In the genomic region with DNA sequence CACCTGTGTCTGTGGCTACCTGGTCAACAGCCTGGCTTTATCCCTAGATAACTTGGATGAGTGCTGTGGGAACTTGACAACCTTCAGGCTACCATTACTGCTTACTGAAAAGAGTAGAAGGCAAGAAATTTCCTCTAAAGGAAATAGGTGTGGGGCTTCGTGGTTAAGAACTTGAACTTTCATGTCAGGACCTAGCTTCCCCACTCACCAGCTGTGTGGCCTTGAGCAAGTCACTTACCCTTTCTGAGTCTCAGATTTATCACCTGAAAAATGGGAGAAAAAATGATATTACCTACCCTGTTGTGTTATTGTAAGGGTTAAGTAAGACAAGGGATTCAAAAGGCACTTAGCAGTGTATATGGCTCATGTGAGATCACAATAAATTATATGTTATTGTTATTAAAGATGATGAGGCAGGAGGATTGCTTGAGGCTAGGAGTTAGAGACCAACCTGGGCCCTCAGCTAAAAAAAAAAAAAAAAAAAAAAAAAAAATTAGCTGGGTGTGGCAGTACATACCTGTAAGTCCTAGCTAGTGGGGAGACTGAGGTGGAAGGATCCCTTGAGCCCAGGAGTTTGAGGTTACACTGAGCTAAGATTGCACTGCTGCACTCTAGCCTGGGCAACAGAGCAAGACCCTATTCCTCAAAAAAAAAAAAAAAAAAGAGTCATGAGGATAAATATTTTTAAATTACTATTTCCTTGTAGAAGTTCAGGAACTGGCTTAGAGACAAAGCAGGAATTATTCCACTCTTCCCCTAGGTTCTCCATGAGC, we compare ENCODE assay signal across 27 cellular contexts.
DNase-seq lines count a peak whose midpoint lies in the region; ATAC-seq, FAIRE-seq and TF ChIP-seq lines count a peak whose summit lies in the region.
"Had no signal": no experiment of that assay in that cellular context is flagged by ENCODE, and none has a peak within 500 bp of the region (broad histone marks: within the 10 kb centered on the region; RNA-seq: fewer than 3 reads in every experiment).

No MANE protein-coding gene starts in this region.

- no peaks in the 10 kb centered on the region for H3K9me3 Mint-ChIP-seq in activated CD4-positive, alpha-beta T cell treated with anti-CD3 and anti-CD28 coated beads, Interleukin-2, amount 10 ng/mL, durations not matched to agents 24 days and 14 days
- peaks cover 1 to 16% (median 9%) of the 10 kb centered on the region in 11 donors for H3K9me3 Mint-ChIP-seq in naive thymus-derived CD4-positive, alpha-beta T cell

- H3K27me3 ChIP-seq in IMR-90 (ENCODE audit: control insufficient read depth, insufficient read depth, low read length) (no peaks in the 10 kb centered on the region), K562 (ENCODE audit: control insufficient read depth in 2 of 2, insufficient read depth in 2 of 2, low read length in 2 of 2) (0 out of 5 replicates have a peak, but pooled peaks cover 0 to 3% of the 10 kb centered on the region in 2 experiments), tibial artery (no peaks in the 10 kb centered on the region)
- no peaks in the 10 kb centered on the region for H3K27me3 ChIP-seq in naive thymus-derived CD4-positive, alpha-beta T cell (ENCODE audit: control insufficient read depth in 2 of 2, insufficient read depth in 2 of 2, low read length in 2 of 2)
- H3K27me3 ChIP-seq: cardiac muscle cell, pancreas had no signal

- H3K9me1 ChIP-seq in IMR-90 (ENCODE audit: insufficient read depth, low read length) (0 out of 2 replicates have a peak, but pooled peaks cover 3% of the 10 kb centered on the region), K562 (ENCODE audit: control insufficient read depth, insufficient read depth, low read length) (no peaks in the 10 kb centered on the region)

- peak overlapping the region; percentile 52; the same call in 1 of the 2 replicates for H3K4me2 ChIP-seq in IMR-90 (ENCODE audit: low read depth, low read length)
- no peak overlapping the region for H3K4me2 ChIP-seq in K562 (ENCODE audit: insufficient read depth, low read length)

- no peak overlapping the region for H4K8ac ChIP-seq in IMR-90 (ENCODE audit: low read depth in 2 of 2, low read length in 2 of 2)

- peak overlapping the region; percentile 20 for H3K4me3 Mint-ChIP-seq in activated CD4-positive, alpha-beta T cell treated with anti-CD3 and anti-CD28 coated beads, Interleukin-2, amount 10 ng/mL, durations not matched to agents 24 days and 14 days
- H3K4me3 Mint-ChIP-seq in naive thymus-derived CD4-positive, alpha-beta T cell: peak overlapping the region; percentile 32 to 69 (median 60)

- no peak overlapping the region for H2AK9ac ChIP-seq in IMR-90 (replicated peaks; ENCODE audit: low read depth, low read length, poor library complexity)

- in situ Hi-C loops in IMR-90 (cut with MboI; ENCODE audit: low sequenced_read_pairs): no loop called here
- in situ Hi-C loops in K562 (cut with MboI): no loop called here

- H3K9ac ChIP-seq in IMR-90 (ENCODE audit: low read depth, low read length): no peak overlapping the region
- H3K9ac ChIP-seq in K562 (ENCODE audit: insufficient read depth in 1 of 2, low read depth in 2 of 2, low read length in 2 of 2): no peak overlapping the region
- H3K9ac ChIP-seq: GM23248 had no signal

- no peak for FAIRE-seq in K562 (lab: Jason Lieb, UNC)
- FAIRE-seq: frontal cortex, G401.6, pancreas, TTC549, urothelium cell line had no signal

- no peak overlapping the region for H3K4ac ChIP-seq in IMR-90 (ENCODE audit: low read depth, low read length)

- peak overlapping the region; percentile 32; the same call in 1 of the 2 replicates for H2AK5ac ChIP-seq in IMR-90 (ENCODE audit: low read depth, low read length)

- dilution Hi-C loops in IMR-90 (cut with HindIII; ENCODE audit: low sequenced_read_pairs, unreplicated experiment): no loop called here

- no peak overlapping the region for H3K27ac Mint-ChIP-seq in activated CD4-positive, alpha-beta T cell treated with anti-CD3 and anti-CD28 coated beads, Interleukin-2, amount 10 ng/mL, durations not matched to agents 24 days and 14 days
- H3K27ac Mint-ChIP-seq in naive thymus-derived CD4-positive, alpha-beta T cell: peak overlapping the region in 2 of 9 donors; percentile 8 to 24

- TF ChIP-seq POLR2A in IMR-90 (IDR thresholded peaks at IDR 0.05; ENCODE audit: low read depth, low read length) (no peak), K562 (conservative IDR thresholded peaks at IDR 0.05) (no peak)

- H3K18ac ChIP-seq in IMR-90 (ENCODE audit: low read depth, low read length): 0 out of 2 replicates have a peak overlapping the region, but pooled peaks have one; percentile 20

- POLR2A ChIA-PET in IMR-90 (lab: Charles Lee; ENCODE audit: unreplicated experiment): no interaction called here
- POLR2A ChIA-PET in K562 (lab: Yijun Ruan, JAX): interaction anchor here (1.0 to 1.2 kb wide), 4 partner anchors 8 to 97 kb away, joined by 3 to 4 read pairs (median 3); partner anchors contain the start of gene SPRY4
- POLR2A ChIA-PET in naive thymus-derived CD4-positive, alpha-beta T cell (lab: Charles Lee): interaction anchor here (0.6 to 1.5 kb wide), 2 partner anchors 11 to 60 kb away, joined by 4 to 7 read pairs; no protein-coding TSS in a partner anchor

- no peak for TF ChIP-seq RAD21 in IMR-90 (IDR thresholded peaks at IDR 0.05; ENCODE audit: low read length)
- TF ChIP-seq RAD21 in K562 (CRISPR knock-in tag; conservative IDR thresholded peaks at IDR 0.05 in 1 of 2, IDR thresholded peaks at IDR 0.05 in 1 of 2): no peak

- WGBS in IMR-90 (ENCODE audit: extremely low coverage in 2 of 2, insufficient read length in 1 of 2), 2 experiments: no CpG with 5 or more reads among the region's 1 CpG
- WGBS in K562 (ENCODE audit: insufficient coverage, low coverage, missing lambda C conversion rate): 0% methylated on average over 1 of the region's 1 CpG

- no peak overlapping the region for H4K91ac ChIP-seq in IMR-90 (ENCODE audit: insufficient read depth, low read depth, low read length)

- no peak overlapping the region; the same call in 2 of the 3 replicates for H2BK15ac ChIP-seq in IMR-90 (ENCODE audit: low read depth, low read length)

- no peaks in the 10 kb centered on the region for H4K20me1 ChIP-seq in IMR-90 (ENCODE audit: insufficient read depth, low read length)
- no peaks in the 10 kb centered on the region for H4K20me1 ChIP-seq in K562 (replicated peaks; ENCODE audit: control insufficient read depth, insufficient read depth, low read length)

- peaks cover 3% of the 10 kb centered on the region for H3K27me3 Mint-ChIP-seq in activated CD4-positive, alpha-beta T cell treated with anti-CD3 and anti-CD28 coated beads, Interleukin-2, amount 10 ng/mL, durations not matched to agents 24 days and 14 days
- H3K27me3 Mint-ChIP-seq in naive thymus-derived CD4-positive, alpha-beta T cell: no peaks in the 10 kb centered on the region

- H3K9me3 ChIP-seq in IMR-90 (ENCODE audit: control insufficient read depth, insufficient read depth, low read length) (no peaks in the 10 kb centered on the region), K562 (replicated peaks; ENCODE audit: control insufficient read depth, insufficient read depth, low read depth, low read length) (no peaks in the 10 kb centered on the region), tibial artery (no peaks in the 10 kb centered on the region)
- H3K9me3 ChIP-seq in naive thymus-derived CD4-positive, alpha-beta T cell (ENCODE audit: control insufficient read depth in 2 of 3, low read length in 3 of 3): no peaks in the 10 kb centered on the region
- H3K9me3 ChIP-seq: pancreas had no signal

- H4K5ac ChIP-seq in IMR-90 (ENCODE audit: low read depth, low read length): no peak overlapping the region

- no peak overlapping the region for H3K56ac ChIP-seq in IMR-90 (ENCODE audit: extremely low read depth, insufficient read depth, low read length)

- BruUV-seq in IMR-90 (replicated peaks; lab: Mats Ljungman, UMichigan): no TSS peak
- BruUV-seq in K562 (replicated peaks; lab: Mats Ljungman, UMichigan): no TSS peak

- ATAC-seq in IMR-90 (ENCODE audit: low read depth) (no peak; the same call in 1 of the 2 replicates), K562 (no peak), HG03139 (IDR thresholded peaks at IDR 0.05; ENCODE audit: unreplicated experiment) (no peak), GM19452 (IDR thresholded peaks at IDR 0.05; ENCODE audit: unreplicated experiment) (no peak)
- no peak for ATAC-seq in naive thymus-derived CD4-positive, alpha-beta T cell
- ATAC-seq: right cardiac atrium had no signal

- no peaks in the 10 kb centered on the region for H3K79me2 ChIP-seq in K562 (ENCODE audit: control insufficient read depth, insufficient read depth, low read length)

- peak overlapping the region; percentile 19; the same call in 1 of the 2 replicates for H2BK120ac ChIP-seq in IMR-90 (ENCODE audit: low read depth, low read length)

- no peak overlapping the region for H3K27ac ChIP-seq in IMR-90 (ENCODE audit: insufficient read depth, low read length)
- H3K27ac ChIP-seq in K562 (ENCODE audit: extremely low read depth, low read depth, low read length): no peak overlapping the region
- no peak overlapping the region for H3K27ac ChIP-seq in naive thymus-derived CD4-positive, alpha-beta T cell (ENCODE audit: low read depth, low read length)
- no peak overlapping the region for H3K27ac ChIP-seq in tibial artery
- H3K27ac ChIP-seq: cardiac muscle cell, GM23248, pancreas, RWPE1 had no signal

- no peak overlapping the region for H3K23ac ChIP-seq in IMR-90 (ENCODE audit: low read depth, low read length)

- CTCF ChIA-PET in IMR-90 (lab: Yijun Ruan, JAX) (interaction anchor here (0.6 kb wide), 3 partner anchors 261 to 858 kb away, joined by 3 to 5 read pairs (median 3); partner anchors contain the start of gene ARAP3), K562 (lab: Yijun Ruan, JAX; ENCODE audit: low intra/inter-chr PET ratio) (no interaction called here)
- CTCF ChIA-PET in naive thymus-derived CD4-positive, alpha-beta T cell (lab: Charles Lee): interaction anchor here (0.6 to 2.2 kb wide), 3 partner anchors 8 to 429 kb away, joined by 3 to 5 read pairs (median 4); no protein-coding TSS in a partner anchor

- peaks cover 0 to 4% of the 10 kb centered on the region in 2 experiments; a peak in 1 of 4 replicates for H3K79me1 ChIP-seq in IMR-90 (ENCODE audit: low read depth in 1 of 2, low read length in 2 of 2)

- H3K36me3 ChIP-seq in IMR-90 (ENCODE audit: control insufficient read depth, insufficient read depth, low read length): no peaks in the 10 kb centered on the region
- H3K36me3 ChIP-seq in K562 (ENCODE audit: control insufficient read depth, insufficient read depth, low read length): no peaks in the 10 kb centered on the region
- H3K36me3 ChIP-seq in naive thymus-derived CD4-positive, alpha-beta T cell (ENCODE audit: control insufficient read depth in 2 of 3, insufficient read depth in 3 of 3, low read length in 3 of 3): no peaks in the 10 kb centered on the region
- H3K36me3 ChIP-seq in tibial artery: no peaks in the 10 kb centered on the region
- H3K36me3 ChIP-seq: cardiac muscle cell, pancreas had no signal

- H3K4me3 ChIP-seq in IMR-90 (ENCODE audit: insufficient read depth, low read depth, low read length) (no peak overlapping the region), K562 (no peak overlapping the region), tibial artery (no peak overlapping the region)
- no peak overlapping the region for H3K4me3 ChIP-seq in naive thymus-derived CD4-positive, alpha-beta T cell (ENCODE audit: low read length)
- H3K4me3 ChIP-seq: cardiac muscle cell, GM23248, lung, pancreas had no signal

- peaks cover 39% of the 10 kb centered on the region for H3K4me1 Mint-ChIP-seq in activated CD4-positive, alpha-beta T cell treated with anti-CD3 and anti-CD28 coated beads, Interleukin-2, amount 10 ng/mL, durations not matched to agents 24 days and 14 days
- peaks cover 23 to 66% (median 48%) of the 10 kb centered on the region in 7 donors for H3K4me1 Mint-ChIP-seq in naive thymus-derived CD4-positive, alpha-beta T cell

- peak; percentile 67 for DNase-seq in activated CD4-positive, alpha-beta T cell treated with anti-CD3 and anti-CD28 coated beads, Interleukin-2, amount 10 ng/mL, durations not matched to agents 24 days and 14 days
- DNase-seq in activated CD4-positive, alpha-beta T cell treated with anti-CD3 and anti-CD28 coated beads, Interleukin-2, amount 50 U/mL, for 48 hours: no peak
- DNase-seq in IMR-90: no peak
- no peak for DNase-seq in K562 (ENCODE audit: extremely low read depth in 1 of 4, low spot score in 3 of 4)
- DNase-seq in naive thymus-derived CD4-positive, alpha-beta T cell: peak in 2 of 9 donors; percentile 14 to 19
- no peak for DNase-seq in tibial artery
- DNase-seq: activated CD4-positive, alpha-beta T cell treated with anti-CD3 and anti-CD28 coated beads for 48 hours; activated gamma-delta T cell; amygdala; erythroblast; islet precursor cell; Kasumi-1; NCI-H1105; pancreas; right cardiac atrium; stimulated activated CD8-positive, alpha-beta memory T cell treated with anti-CD3 and anti-CD28 coated beads, Interleukin-4, amount 100 ng/mL, for 48 hours; substantia nigra had no signal

- H3K14ac ChIP-seq in IMR-90 (replicated peaks; ENCODE audit: low read depth, low read length): no peak overlapping the region

- no peak overlapping the region for H2BK20ac ChIP-seq in IMR-90 (ENCODE audit: low read depth, low read length)

- H2BK5ac ChIP-seq in IMR-90 (ENCODE audit: low read depth, low read length, poor library complexity, severe bottlenecking): no peak overlapping the region

- peaks cover 10% of the 10 kb centered on the region for H3K4me1 ChIP-seq in IMR-90 (ENCODE audit: control insufficient read depth, insufficient read depth, low read length)
- H3K4me1 ChIP-seq in K562 (replicated peaks in 1 of 2; ENCODE audit: control insufficient read depth in 2 of 2, insufficient read depth in 2 of 2, low read length in 2 of 2): no peaks in the 10 kb centered on the region; a peak in 2 of 5 replicates
- H3K4me1 ChIP-seq in naive thymus-derived CD4-positive, alpha-beta T cell (ENCODE audit: control insufficient read depth in 2 of 2, insufficient read depth in 2 of 2, low read length in 2 of 2): peaks cover 12 to 31% of the 10 kb centered on the region in 2 donors
- no peaks in the 10 kb centered on the region for H3K4me1 ChIP-seq in tibial artery
- H3K4me1 ChIP-seq: pancreas had no signal

- no peak for TF ChIP-seq CTCF in IMR-90 (conservative IDR thresholded peaks at IDR 0.05; ENCODE audit: low read depth, low read length)
- TF ChIP-seq CTCF in K562 (IDR thresholded peaks at IDR 0.05 in 2 of 3, conservative IDR thresholded peaks at IDR 0.05 in 1 of 3; ENCODE audit: insufficient read depth in 2 of 3, low read depth in 1 of 3, low read length in 3 of 3): no peak
- no peak for TF ChIP-seq CTCF in tibial artery (IDR thresholded peaks at IDR 0.05)

- no peak overlapping the region for H2AFZ ChIP-seq in IMR-90 (replicated peaks; ENCODE audit: low read length, poor library complexity)
- H2AFZ ChIP-seq in K562 (ENCODE audit: low read depth, low read length): no peak overlapping the region
- H2AFZ ChIP-seq: GM23248 had no signal

- no peak for TF ChIP-seq EP300 in K562 (IDR thresholded peaks at IDR 0.05; ENCODE audit: low read length)

- no peaks in the 10 kb centered on the region for H3K36me3 Mint-ChIP-seq in activated CD4-positive, alpha-beta T cell treated with anti-CD3 and anti-CD28 coated beads, Interleukin-2, amount 10 ng/mL, durations not matched to agents 24 days and 14 days (ENCODE audit: low read depth)
- H3K36me3 Mint-ChIP-seq in naive thymus-derived CD4-positive, alpha-beta T cell: peaks cover 0 to 12% (median 4%) of the 10 kb centered on the region in 5 donors

- intact Hi-C loops in activated CD4-positive, alpha-beta T cell treated with anti-CD3 and anti-CD28 coated beads, Interleukin-2, amount 10 ng/mL, durations not matched to agents 24 days and 14 days (cut with micrococcal nuclease): no loop called here
- intact Hi-C loops in IMR-90 (cut with micrococcal nuclease) (no loop called here), K562 (cut with micrococcal nuclease) (no loop called here), tibial artery (cut with DNase I; ENCODE audit: low total_unique reads) (no loop called here)
- intact Hi-C loops in naive thymus-derived CD4-positive, alpha-beta T cell (cut with micrococcal nuclease): no loop called here
